In genomic region chr4:8615921-8616787, GRCh38 we compare ENCODE assay signal across 21 cellular contexts. TPM values are rescaled to one million over a fixed set of nuclear protein-coding genes. Genes with fewer than 3 reads are reported as not detected.
DNase-seq lines count a peak whose midpoint lies in the region; ATAC-seq and TF ChIP-seq lines count a peak whose summit lies in the region.
"Had no signal": no experiment of that assay in that cellular context is flagged by ENCODE, and none has a peak within 500 bp of the region (broad histone marks: within the 10 kb centered on the region; RNA-seq: fewer than 3 reads in every experiment).

No MANE protein-coding gene starts in this region.

- TF ChIP-seq CTCF in H9 (conservative IDR thresholded peaks at IDR 0.05) (no peak), endodermal cell (conservative IDR thresholded peaks at IDR 0.05) (no peak), ovary (IDR thresholded peaks at IDR 0.05) (no peak), smooth muscle cell (IDR thresholded peaks at IDR 0.05; ENCODE audit: borderline replicate concordance, insufficient read depth, poor library complexity, severe bottlenecking) (no peak)

- intact Hi-C loops in ovary (cut with DNase I): no loop called here

- H3K4me3 ChIP-seq in BLaER1: no peak overlapping the region
- H3K4me3 ChIP-seq in endodermal cell (ENCODE audit: low read length): no peak overlapping the region
- no peak overlapping the region for H3K4me3 ChIP-seq in ovary
- H3K4me3 ChIP-seq in smooth muscle cell: no peak overlapping the region
- H3K4me3 ChIP-seq: PC-9, SJSA1 had no signal

- H4K20me1 ChIP-seq in BLaER1: no peaks in the 10 kb centered on the region
- no peaks in the 10 kb centered on the region for H4K20me1 ChIP-seq in H9 (ENCODE audit: control insufficient read depth, insufficient read depth, insufficient read length)
- H4K20me1 ChIP-seq in smooth muscle cell (ENCODE audit: low read depth): no peaks in the 10 kb centered on the region

- no peaks in the 10 kb centered on the region for H3K9me3 Mint-ChIP-seq in H9
- no peaks in the 10 kb centered on the region for H3K9me3 Mint-ChIP-seq in endodermal cell

- peaks cover 0 to 62% (median 51%) of the 10 kb centered on the region in 3 experiments; a peak in 5 of 7 replicates for H3K36me3 Mint-ChIP-seq in H9 (ENCODE audit: insufficient read depth in 1 of 3, low read depth in 3 of 3)
- peaks cover 21% of the 10 kb centered on the region for H3K36me3 Mint-ChIP-seq in endodermal cell (ENCODE audit: low read depth)

- no peak overlapping the region for H2AFZ ChIP-seq in H9 (ENCODE audit: low read length)
- no peak overlapping the region for H2AFZ ChIP-seq in smooth muscle cell (ENCODE audit: low read depth)
- H2AFZ ChIP-seq: PC-9 had no signal

- no peak overlapping the region for H4K91ac ChIP-seq in H9 (ENCODE audit: insufficient read length, low read depth, low read length)

- DNase-seq in H9 (no peak), endodermal cell (no peak), ovary (peak; percentile 6 to 31 (median 16)), smooth muscle cell (lab: John Stamatoyannopoulos, UW; ENCODE audit: unreplicated experiment) (no peak)
- no peak for DNase-seq in stimulated activated naive CD8-positive, alpha-beta T cell treated with anti-CD3 and anti-CD28 coated beads, Interleukin-15, Interleukin-2, amounts not matched to agents 100 U/mL and 50 U/mL, for 24 hours
- DNase-seq: ACHN, COR-L47, DMS 273 treated with DMSO at 0.1 percent for 48 hours, DND-41, H7, NCI-H1436 treated with DMSO at 0.1 percent for 48 hours, NCI-H2029, NCI-H526, PC-9 had no signal

- WGBS in H9 (ENCODE audit: extremely low coverage, insufficient read length, low lambda C conversion rate): no CpG with 5 or more reads among the region's 26 CpGs
- 89 to 91% methylated on average over 17 to 26 of the region's 26 CpGs for WGBS in endodermal cell (ENCODE audit: insufficient coverage in 1 of 2, insufficient read length in 1 of 2), 2 experiments
- 79 to 87% (median 83%) methylated on average over 26 of the region's 26 CpGs for WGBS in ovary, 3 donors
- 83% methylated on average over 26 of the region's 26 CpGs for WGBS in smooth muscle cell (ENCODE audit: low lambda C conversion rate)

- no peaks in the 10 kb centered on the region for H3K79me1 ChIP-seq in H9 (ENCODE audit: insufficient read depth, low read depth, low read length, poor library complexity, severe bottlenecking)

- H3K9ac ChIP-seq in BLaER1 (no peak overlapping the region), H9 (ENCODE audit: extremely low read depth, insufficient read length, low read length) (no peak overlapping the region), endodermal cell (ENCODE audit: extremely low read depth, low read length, poor library complexity, severe bottlenecking) (no peak overlapping the region), smooth muscle cell (ENCODE audit: low read depth) (no peak overlapping the region)

- no peak for TF ChIP-seq POLR2A in ovary (IDR thresholded peaks at IDR 0.05)

- H4K8ac ChIP-seq in H9 (replicated peaks; ENCODE audit: insufficient read length, low read depth, low read length): no peak overlapping the region

- no peaks in the 10 kb centered on the region for H3K23me2 ChIP-seq in H9 (ENCODE audit: insufficient read length, low read depth, low read length, poor library complexity, severe bottlenecking)

- H2BK20ac ChIP-seq in H9 (ENCODE audit: low read depth, low read length, poor library complexity, severe bottlenecking): no peak overlapping the region

- H3K23ac ChIP-seq in H9 (ENCODE audit: insufficient read length, low read depth, low read length): no peak overlapping the region

- H2AK5ac ChIP-seq in H9 (ENCODE audit: insufficient read length, low read length): no peak overlapping the region

- no peak overlapping the region for H3K14ac ChIP-seq in H9 (ENCODE audit: insufficient read depth, low read length)

- peak overlapping the region in 2 of 3 experiments; percentile 45 to 93; a peak in 2 of 7 replicates for H3K27ac Mint-ChIP-seq in H9
- peak overlapping the region; percentile 29 for H3K27ac Mint-ChIP-seq in endodermal cell

- no peak overlapping the region for H3T11ph ChIP-seq in H9 (ENCODE audit: low read length)

- H3K4me1 ChIP-seq in BLaER1 (peaks cover 54% of the 10 kb centered on the region), H9 (ENCODE audit: insufficient read depth, low read length) (no peaks in the 10 kb centered on the region), endodermal cell (ENCODE audit: control insufficient read depth, insufficient read depth, low read length) (no peaks in the 10 kb centered on the region), ovary (ENCODE audit: insufficient read depth) (no peaks in the 10 kb centered on the region), smooth muscle cell (ENCODE audit: low read depth) (no peaks in the 10 kb centered on the region)
- H3K4me1 ChIP-seq: SJSA1 had no signal

- H2BK15ac ChIP-seq in H9 (ENCODE audit: low read depth, low read length): no peak overlapping the region

- H2BK12ac ChIP-seq in H9 (ENCODE audit: insufficient read length, low read depth, low read length): no peak overlapping the region

- H3K4me1 Mint-ChIP-seq in H9: no peaks in the 10 kb centered on the region
- no peaks in the 10 kb centered on the region for H3K4me1 Mint-ChIP-seq in endodermal cell

- no peak overlapping the region for H2BK120ac ChIP-seq in H9 (ENCODE audit: low read depth, low read length, poor library complexity, severe bottlenecking)

- H3K9me3 ChIP-seq in BLaER1: no peaks in the 10 kb centered on the region
- H3K9me3 ChIP-seq in H9 (ENCODE audit: control insufficient read depth, low read depth, low read length): no peaks in the 10 kb centered on the region
- no peaks in the 10 kb centered on the region for H3K9me3 ChIP-seq in endodermal cell (ENCODE audit: control insufficient read depth, low read length)
- no peaks in the 10 kb centered on the region for H3K9me3 ChIP-seq in ovary
- no peaks in the 10 kb centered on the region for H3K9me3 ChIP-seq in smooth muscle cell (replicated peaks; ENCODE audit: low read depth)
- H3K9me3 ChIP-seq: SJSA1 had no signal

- no peak overlapping the region for H3K18ac ChIP-seq in H9 (ENCODE audit: insufficient read length, low read depth, low read length)

- no peaks in the 10 kb centered on the region for H3K79me2 ChIP-seq in H9 (ENCODE audit: insufficient read depth, low read length)
- no peaks in the 10 kb centered on the region for H3K79me2 ChIP-seq in smooth muscle cell (ENCODE audit: low read depth)

- peaks cover 3% of the 10 kb centered on the region; the same call in 1 of the 2 replicates for H3K27me3 Mint-ChIP-seq in H9 (ENCODE audit: low read depth)
- no peaks in the 10 kb centered on the region for H3K27me3 Mint-ChIP-seq in endodermal cell (ENCODE audit: insufficient read depth)

- TF ChIP-seq EP300 in ovary (IDR thresholded peaks at IDR 0.05): no peak

- no peak for ATAC-seq in activated CD4-positive, CD25-positive, alpha-beta regulatory T cell treated with anti-CD3 and anti-CD28 coated beads, Interleukin-2, amount 50 U/mL, for 24 hours
- ATAC-seq in HG03139 (IDR thresholded peaks at IDR 0.05; ENCODE audit: unreplicated experiment): no peak
- no peak for ATAC-seq in stimulated activated naive CD8-positive, alpha-beta T cell treated with anti-CD3 and anti-CD28 coated beads, Interleukin-15, Interleukin-2, amounts not matched to agents 100 U/mL and 50 U/mL, for 24 hours

- no peaks in the 10 kb centered on the region for H3F3A ChIP-seq in smooth muscle cell (ENCODE audit: low read depth)

- no peak overlapping the region for H2BK5ac ChIP-seq in H9 (ENCODE audit: insufficient read length, low read length)

- H3K27me3 ChIP-seq in BLaER1 (peaks cover 21% of the 10 kb centered on the region), H9 (ENCODE audit: insufficient read depth, low read length) (no peaks in the 10 kb centered on the region), endodermal cell (ENCODE audit: control insufficient read depth, insufficient read depth, low read length, poor library complexity, severe bottlenecking) (no peaks in the 10 kb centered on the region), ovary (no peaks in the 10 kb centered on the region), smooth muscle cell (ENCODE audit: low read depth) (no peaks in the 10 kb centered on the region)
- H3K27me3 ChIP-seq: SJSA1 had no signal

- H3K4me2 ChIP-seq in BLaER1 (peak overlapping the region; percentile 81), H9 (ENCODE audit: insufficient read depth, insufficient read length, low read length) (no peak overlapping the region), smooth muscle cell (no peak overlapping the region)
- H3K4me2 ChIP-seq: PC-9 had no signal

- H3K4ac ChIP-seq in H9 (ENCODE audit: low read depth, low read length): no peak overlapping the region

- no peak overlapping the region for H3K56ac ChIP-seq in H9 (ENCODE audit: insufficient read length, low read depth, low read length)

- H3K27ac ChIP-seq in BLaER1 (no peak overlapping the region), H9 (ENCODE audit: insufficient read length, low read depth, low read length) (no peak overlapping the region), endodermal cell (ENCODE audit: low read depth, low read length) (no peak overlapping the region), ovary (no peak overlapping the region), smooth muscle cell (ENCODE audit: low read depth) (no peak overlapping the region)
- H3K27ac ChIP-seq: PC-9, RWPE1, SJSA1 had no signal

- H3K36me3 ChIP-seq in BLaER1: no peaks in the 10 kb centered on the region
- no peaks in the 10 kb centered on the region for H3K36me3 ChIP-seq in endodermal cell (ENCODE audit: control insufficient read depth, insufficient read depth, low read length)
- H3K36me3 ChIP-seq in ovary: no peaks in the 10 kb centered on the region
- H3K36me3 ChIP-seq in smooth muscle cell (ENCODE audit: low read depth): no peaks in the 10 kb centered on the region

- no peak overlapping the region for H3K4me3 Mint-ChIP-seq in H9
- no peak overlapping the region for H3K4me3 Mint-ChIP-seq in endodermal cell

- no peak overlapping the region for H4K5ac ChIP-seq in H9 (ENCODE audit: insufficient read length, low read depth, low read length)

RNA-seq across cellular contexts. Expression of gene CPZ, which starts 23.6 kb away (rescaled TPM):
- total RNA-seq in H9 (2021) (36.4 and 37.3 TPM in 2 replicates), endodermal cell (10 to 100 TPM; 23.9 to 33.6 TPM), ovary (100 to 1,000 TPM in 4 of 7 donors, 10 to 100 TPM in 3; 55.9 to 212 (median 129) TPM), smooth muscle cell (10.9 and 12.0 TPM in 2 replicates)
- 6.2 TPM for polyA plus RNA-seq in endodermal cell (2013, experiment 1 of 2)
- polyA plus RNA-seq in endodermal cell (2013, experiment 2 of 2): 7.2 TPM
- polyA plus RNA-seq in ovary (100 to 1,000 TPM in 1 of 2 donors, 10 to 100 TPM in 1; 51.0 to 170 TPM), smooth muscle cell (33.9 and 35.9 TPM in 2 replicates)
- total RNA-seq: G401, HT-29 had no signal

RNA-seq across cellular contexts. Expression of gene GPR78, which starts 36.0 kb away (rescaled TPM):
- 3.1 and 3.4 TPM in 2 replicates for total RNA-seq in H9 (2021)
- total RNA-seq in endodermal cell: 1 to 10 TPM; 3.7 to 8.1 TPM
- 0.82 TPM for polyA plus RNA-seq in endodermal cell (2013, experiment 1 of 2)
- polyA plus RNA-seq in endodermal cell (2013, experiment 2 of 2): 1.2 TPM
- total RNA-seq in ovary: 10 to 100 TPM in 1 of 7 donors, 1 to 10 TPM in 6; 1.0 to 14.7 (median 6.5) TPM
- polyA plus RNA-seq in ovary: 1 to 10 TPM; 1.6 to 5.4 TPM
- total RNA-seq in smooth muscle cell: not detected in 2 replicates
- 0.05 and 0.48 TPM in 2 replicates for polyA plus RNA-seq in smooth muscle cell
- total RNA-seq: G401, HT-29 had no signal

Comparison
In these comparisons a context has a peak if more than half of its experiments do, and no peak if none do; other contexts are left out.
1. DNase-seq: peak in ovary (5 of 5); none in H9 (single experiment), endodermal cell (single experiment), smooth muscle cell (single experiment) and stimulated activated naive CD8-positive, alpha-beta T cell treated with anti-CD3 and anti-CD28 coated beads, Interleukin-15, Interleukin-2, amounts not matched to agents 100 U/mL and 50 U/mL, for 24 hours (single experiment).